Comparison of ENCODE assay signal across 16 cellular contexts in genomic region chr5:1640276-1640898, GRCh38.
DNase-seq lines count a peak whose midpoint lies in the region; ATAC-seq and TF ChIP-seq lines count a peak whose summit lies in the region.
"Had no signal": no experiment of that assay in that cellular context is flagged by ENCODE, and none has a peak within 500 bp of the region (broad histone marks: within the 10 kb centered on the region; RNA-seq: fewer than 3 reads in every experiment).

No MANE protein-coding gene starts in this region.

- peak overlapping the region; percentile 22 for H3K4me3 Mint-ChIP-seq in nephron progenitor cell

- H3K4me1 Mint-ChIP-seq in nephron progenitor cell, result peaks cover 44% of the 10 kb centered on the region

- no peaks in the 10 kb centered on the region for H3K9me3 Mint-ChIP-seq in nephron progenitor cell

- H3K27ac ChIP-seq in RWPE2 (ENCODE audit: poor library complexity, severe bottlenecking) (no peak overlapping the region), upper lobe of right lung (no peak overlapping the region)

- H3K36me3 ChIP-seq in RWPE2 (ENCODE audit: low read depth), result no peaks in the 10 kb centered on the region
- no peaks in the 10 kb centered on the region for H3K36me3 ChIP-seq in upper lobe of right lung
- H3K36me3 ChIP-seq: HAP-1 had no signal

- no peak overlapping the region for H3K27ac Mint-ChIP-seq in nephron progenitor cell

- H3K36me3 Mint-ChIP-seq in nephron progenitor cell (ENCODE audit: low read depth), result no peaks in the 10 kb centered on the region

- ATAC-seq in RWPE2 (ENCODE audit: low read depth) (no peak), upper lobe of right lung (no peak)

- TF ChIP-seq CTCF in RWPE2 (IDR thresholded peaks at IDR 0.05; ENCODE audit: poor library complexity, severe bottlenecking) (no peak), nephron progenitor cell (IDR thresholded peaks at IDR 0.05) (no peak), upper lobe of right lung (IDR thresholded peaks at IDR 0.05) (no peak)

- H3K9me3 ChIP-seq in RWPE2 (ENCODE audit: severe bottlenecking), result no peaks in the 10 kb centered on the region
- H3K9me3 ChIP-seq in upper lobe of right lung, result no peaks in the 10 kb centered on the region
- H3K9me3 ChIP-seq: HAP-1 had no signal

- H3K4me1 ChIP-seq in RWPE2 (ENCODE audit: insufficient read depth, poor library complexity, severe bottlenecking), result no peaks in the 10 kb centered on the region
- H3K4me1 ChIP-seq in upper lobe of right lung, result peaks cover 4% of the 10 kb centered on the region
- H3K4me1 ChIP-seq: HAP-1 had no signal

- peaks cover 39% of the 10 kb centered on the region for H3K27me3 Mint-ChIP-seq in nephron progenitor cell (ENCODE audit: low read depth, poor library complexity)

- DNase-seq in activated effector memory CD4-positive, alpha-beta T cell treated with anti-CD3 and anti-CD28 coated beads, Interleukin-2, amount 50 U/mL, for 16 hours, result peak; percentile 44
- no peak for DNase-seq in activated effector memory CD4-positive, alpha-beta T cell treated with Interleukin-2 at 50 U/mL for 16 hours
- DNase-seq in RWPE2 (ENCODE audit: low spot score) (peak; percentile 51), nephron progenitor cell (no peak), upper lobe of right lung (peak; percentile 56), DMS53 treated with DMSO at 0.1 percent for 48 hours (lab: John Stamatoyannopoulos, UW; ENCODE audit: unreplicated experiment) (no peak), D341Med (ENCODE audit: low spot score) (no peak)
- DNase-seq: DMS79 treated with DMSO at 0.1 percent for 48 hours, Kasumi-1, NCI-H1694 treated with DMSO at 0.1 percent for 48 hours, NCI-H2081 treated with DMSO at 0.1 percent for 48 hours, NCI-H2171 treated with DMSO at 0.1 percent for 48 hours, NCI-H524 treated with DMSO at 0.1 percent for 48 hours, OCI-M1, SHP77 had no signal

- no peak overlapping the region for H3K4me3 ChIP-seq in RWPE2 (ENCODE audit: severe bottlenecking)
- H3K4me3 ChIP-seq in upper lobe of right lung, result no peak overlapping the region
- H3K4me3 ChIP-seq: HAP-1 had no signal

- intact Hi-C loops in upper lobe of right lung (cut with DNase I), result loop anchor here (10.0 kb wide), 1 partner anchor 456 kb away; no protein-coding TSS in a partner anchor

- peaks cover 27% of the 10 kb centered on the region for H3K27me3 ChIP-seq in RWPE2 (ENCODE audit: insufficient read depth, poor library complexity, severe bottlenecking)
- H3K27me3 ChIP-seq in upper lobe of right lung, result peaks cover 21% of the 10 kb centered on the region

Comparison
In these comparisons a context has a peak if more than half of its experiments do, and no peak if none do; other contexts are left out.
1. DNase-seq: peak in activated effector memory CD4-positive, alpha-beta T cell treated with anti-CD3 and anti-CD28 coated beads, Interleukin-2, amount 50 U/mL, for 16 hours (single experiment), RWPE2 (single experiment) and upper lobe of right lung (single experiment); none in activated effector memory CD4-positive, alpha-beta T cell treated with Interleukin-2 at 50 U/mL for 16 hours (single experiment), nephron progenitor cell (single experiment), DMS53 treated with DMSO at 0.1 percent for 48 hours (single experiment) and D341Med (single experiment).